Comparison of ENCODE assay signal across 8 cellular contexts in the genomic region with DNA sequence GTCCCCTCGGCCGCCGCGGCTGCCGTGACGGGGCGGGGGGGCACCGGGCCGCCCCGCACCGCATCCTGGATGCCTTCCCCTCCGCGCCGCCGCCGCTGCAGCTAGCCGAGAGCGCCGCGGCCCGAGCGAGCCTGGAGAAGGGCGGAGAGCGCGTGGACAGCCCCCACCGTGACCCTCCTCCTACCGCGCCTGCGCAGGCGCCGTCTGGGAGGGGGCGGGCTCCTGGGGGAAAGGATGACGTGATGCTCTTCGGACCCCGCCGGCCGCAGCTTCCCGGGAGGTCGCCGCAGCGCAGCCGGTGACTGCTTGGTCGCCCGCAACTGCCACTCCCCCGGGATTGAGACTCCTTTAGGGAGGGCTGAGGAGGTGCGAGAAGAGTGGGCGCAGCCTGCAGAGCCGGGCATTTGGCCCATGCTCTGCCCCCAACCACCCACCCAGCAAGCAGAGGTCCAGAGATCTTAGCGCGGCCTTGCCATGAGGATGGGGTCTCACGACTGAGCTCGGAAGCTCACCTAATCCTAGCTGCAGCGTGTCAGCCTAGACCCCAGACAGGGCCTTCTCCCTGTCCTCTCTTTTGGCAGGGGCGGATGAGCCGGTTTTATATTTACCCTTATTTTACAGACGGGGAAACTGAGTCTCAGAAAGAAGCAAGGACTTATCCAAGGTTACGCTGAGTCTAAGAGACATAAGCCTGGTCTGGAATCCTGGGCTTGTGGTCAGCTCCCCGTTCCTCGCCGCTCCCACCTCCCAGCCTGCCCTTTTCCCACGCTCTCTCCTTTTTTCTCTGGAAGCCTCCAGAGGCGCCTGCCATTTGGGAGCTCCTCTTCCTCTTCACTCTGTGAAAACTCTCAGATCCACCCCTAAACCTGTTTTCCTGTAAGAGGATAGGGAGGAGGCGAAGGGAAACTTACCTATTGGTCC. TPM values are rescaled to one million over a fixed set of nuclear protein-coding genes. Genes with fewer than 3 reads are reported as not detected.
A peak's percentile ranks its signal among the peaks of the same experiment; 100 is the strongest.
DNase-seq lines count a peak whose midpoint lies in the region; ATAC-seq and TF ChIP-seq lines count a peak whose summit lies in the region.

TSS of gene DENND5A (minus strand) at position 140 of the 921 bp plus-strand sequence. CDS start 281 bp downstream, outside the sequence.

- peaks cover 32% of the 10 kb centered on the region for H3K4me1 Mint-ChIP-seq in activated CD4-positive, alpha-beta T cell treated with anti-CD3 and anti-CD28 coated beads, Interleukin-2, amount 10 ng/mL, durations not matched to agents 24 days and 14 days

- H3K27ac Mint-ChIP-seq in activated CD4-positive, alpha-beta T cell treated with anti-CD3 and anti-CD28 coated beads, Interleukin-2, amount 10 ng/mL, durations not matched to agents 24 days and 14 days: peak within 1 kb of the TSS; percentile 89

- no peaks in the 10 kb centered on the region for H3K9me3 Mint-ChIP-seq in activated CD4-positive, alpha-beta T cell treated with anti-CD3 and anti-CD28 coated beads, Interleukin-2, amount 10 ng/mL, durations not matched to agents 24 days and 14 days

- DNase-seq in GM10266 (ENCODE audit: extremely low spot score) (peak; percentile 93), NCI-H345 treated with DMSO at 0.1 percent for 48 hours (lab: John Stamatoyannopoulos, UW; ENCODE audit: unreplicated experiment) (peak; percentile 60), coronary artery (ENCODE audit: low spot score) (peak; percentile 90), left colon (peak; percentile 71 to 75)
- DNase-seq in activated CD4-positive, alpha-beta T cell treated with anti-CD3 and anti-CD28 coated beads, Interleukin-2, amount 10 ng/mL, durations not matched to agents 24 days and 14 days: peak; percentile 85
- DNase-seq in stimulated activated CD4-positive, alpha-beta T cell treated with anti-CD3 and anti-CD28 coated beads, Interleukin-1b, Interleukin-23, amount 100 ng/mL, for 4 hours (ENCODE audit: low read depth in 2 of 2): peak; percentile 27 to 44

- H3K4me3 ChIP-seq in coronary artery: peak within 1 kb of the TSS; percentile 82

- H3K4me3 Mint-ChIP-seq in activated CD4-positive, alpha-beta T cell treated with anti-CD3 and anti-CD28 coated beads, Interleukin-2, amount 10 ng/mL, durations not matched to agents 24 days and 14 days: peak within 1 kb of the TSS; percentile 84

- H3K36me3 Mint-ChIP-seq in activated CD4-positive, alpha-beta T cell treated with anti-CD3 and anti-CD28 coated beads, Interleukin-2, amount 10 ng/mL, durations not matched to agents 24 days and 14 days (ENCODE audit: low read depth): peaks cover 5% of the 10 kb centered on the region

- TF ChIP-seq CTCF in GM10266 (IDR thresholded peaks at IDR 0.05; ENCODE audit: control insufficient read depth, insufficient read depth, low read depth, missing control alignments) (peak; percentile 35), coronary artery (IDR thresholded peaks at IDR 0.05) (no peak)

- H3K27me3 Mint-ChIP-seq in activated CD4-positive, alpha-beta T cell treated with anti-CD3 and anti-CD28 coated beads, Interleukin-2, amount 10 ng/mL, durations not matched to agents 24 days and 14 days: peaks cover 29% of the 10 kb centered on the region

- ATAC-seq in HG03039 (IDR thresholded peaks at IDR 0.05; ENCODE audit: unreplicated experiment) (peak; percentile 45), left colon (peak; percentile 78), HG03460 (IDR thresholded peaks at IDR 0.05; ENCODE audit: unreplicated experiment) (no peak)

- H3K27ac ChIP-seq in coronary artery: peak within 1 kb of the TSS; percentile 97 to 99

- intact Hi-C loops in activated CD4-positive, alpha-beta T cell treated with anti-CD3 and anti-CD28 coated beads, Interleukin-2, amount 10 ng/mL, durations not matched to agents 24 days and 14 days (cut with micrococcal nuclease): loop anchor here (2.0 to 10.0 kb wide), 3 partner anchors 15 to 307 kb away; partner anchors contain the start of genes NRIP3 and WEE1
- intact Hi-C loops in left colon (cut with DNase I, micrococcal nuclease): no loop called here

RNA-seq across cellular contexts. Expression of gene DENND5A, which starts in this region (rescaled TPM):
- 59.9 and 60.7 TPM in 2 replicates for total RNA-seq in activated CD4-positive, alpha-beta T cell treated with anti-CD3 and anti-CD28 coated beads, Interleukin-2, amount 10 ng/mL, durations not matched to agents 24 days and 14 days
- total RNA-seq in left colon: 10 to 100 TPM in 1 of 2 donors, 1 to 10 TPM in 1; 8.0 to 17.7 TPM

Comparison
In these comparisons a context has a peak if more than half of its experiments do, and no peak if none do; other contexts are left out.
1. DNase-seq: peak in every context shown above with its lines; median percentile 93 in GM10266; 90 in coronary artery; 85 in activated CD4-positive, alpha-beta T cell treated with anti-CD3 and anti-CD28 coated beads, Interleukin-2, amount 10 ng/mL, durations not matched to agents 24 days and 14 days; 73 in left colon; 60 in NCI-H345 treated with DMSO at 0.1 percent for 48 hours; 36 in stimulated activated CD4-positive, alpha-beta T cell treated with anti-CD3 and anti-CD28 coated beads, Interleukin-1b, Interleukin-23, amount 100 ng/mL, for 4 hours.